Comparison of ENCODE assay signal across 8 cellular contexts in genomic region chr4:73446336-73446938, GRCh38. TPM values are rescaled to one million over a fixed set of nuclear protein-coding genes. Genes with fewer than 3 reads are reported as not detected.
DNase-seq lines count a peak whose midpoint lies in the region; ATAC-seq, FAIRE-seq and TF ChIP-seq lines count a peak whose summit lies in the region.

No MANE protein-coding gene starts in this region.

- no peaks in the 10 kb centered on the region for H4K20me1 ChIP-seq in PC-9 (ENCODE audit: insufficient read depth)
- no peaks in the 10 kb centered on the region for H4K20me1 ChIP-seq in osteoblast (ENCODE audit: insufficient read depth, low read length)

- H2AFZ ChIP-seq in PC-9, result no peak overlapping the region
- H2AFZ ChIP-seq in osteoblast (ENCODE audit: low read length), result no peak overlapping the region

- peaks cover 10% of the 10 kb centered on the region for H3K4me1 Mint-ChIP-seq in endothelial cell (ENCODE audit: unreplicated experiment)

- H3K79me2 ChIP-seq in PC-9 (ENCODE audit: low read depth), result no peaks in the 10 kb centered on the region
- no peaks in the 10 kb centered on the region for H3K79me2 ChIP-seq in osteoblast (ENCODE audit: insufficient read depth, low read length)

- H3K9me3 Mint-ChIP-seq in endothelial cell (ENCODE audit: unreplicated experiment), result no peaks in the 10 kb centered on the region

- no peak overlapping the region for H3K4me3 ChIP-seq in right atrium auricular region
- no peak overlapping the region for H3K4me3 ChIP-seq in PC-9
- H3K4me3 ChIP-seq in osteoblast (ENCODE audit: insufficient read depth, low read length), result no peak overlapping the region
- no peak overlapping the region for H3K4me3 ChIP-seq in ovary

- peak; percentile 98 for ATAC-seq in GM21717 (IDR thresholded peaks at IDR 0.05; ENCODE audit: unreplicated experiment)

- H3K4me2 ChIP-seq in PC-9 (no peak overlapping the region), osteoblast (ENCODE audit: insufficient read depth, low read length) (no peak overlapping the region)

- H3K27ac ChIP-seq in right atrium auricular region (no peak overlapping the region), PC-9 (no peak overlapping the region), osteoblast (ENCODE audit: low read depth, low read length) (no peak overlapping the region), ovary (no peak overlapping the region)

- no peak for TF ChIP-seq POLR2A in ovary (IDR thresholded peaks at IDR 0.05)

- H3K27me3 Mint-ChIP-seq in endothelial cell (ENCODE audit: unreplicated experiment), result no peaks in the 10 kb centered on the region

- intact Hi-C loops in cardiac septum (cut with DNase I) (no loop called here), PC-9 (cut with micrococcal nuclease; ENCODE audit: unreplicated experiment) (no loop called here), ovary (cut with DNase I) (no loop called here)

- no peaks in the 10 kb centered on the region for H3F3A ChIP-seq in PC-9 (ENCODE audit: insufficient read depth, low read depth)

- no peaks in the 10 kb centered on the region for H3K9me2 ChIP-seq in PC-9 (ENCODE audit: insufficient read depth)

- CTCF ChIA-PET in PC-9 (lab: Charles Lee), result no interaction called here

- WGBS in ovary, 3 donors, result 61 to 77% (median 74%) methylated on average over 4 of the region's 4 CpGs

- H3K36me3 ChIP-seq in right atrium auricular region (no peaks in the 10 kb centered on the region), PC-9 (ENCODE audit: low read depth) (no peaks in the 10 kb centered on the region), osteoblast (ENCODE audit: insufficient read depth, low read length) (no peaks in the 10 kb centered on the region), ovary (no peaks in the 10 kb centered on the region)

- no peak overlapping the region for H3K4me3 Mint-ChIP-seq in endothelial cell (ENCODE audit: unreplicated experiment)

- H3K4me1 ChIP-seq in right atrium auricular region, result no peaks in the 10 kb centered on the region
- H3K4me1 ChIP-seq in PC-9 (replicated peaks; ENCODE audit: insufficient read depth), result no peaks in the 10 kb centered on the region
- peaks cover 24% of the 10 kb centered on the region for H3K4me1 ChIP-seq in osteoblast (ENCODE audit: insufficient read depth, low read length)
- peaks cover 7% of the 10 kb centered on the region for H3K4me1 ChIP-seq in ovary (ENCODE audit: insufficient read depth)

- H3K36me3 Mint-ChIP-seq in endothelial cell (ENCODE audit: low read depth, unreplicated experiment), result no peaks in the 10 kb centered on the region

- DNase-seq in right atrium auricular region (ENCODE audit: low spot score), result no peak
- DNase-seq in cardiac septum (ENCODE audit: low spot score), result no peak
- peak; percentile 10 for DNase-seq in HTR-8/SVneo (ENCODE audit: insufficient read length, low spot score)
- peak in 1 of 2 experiments; percentile 40 for DNase-seq in PC-9
- peak; percentile 15 for DNase-seq in endothelial cell (ENCODE audit: low spot score)
- DNase-seq in osteoblast (ENCODE audit: insufficient read length, low spot score, missing footprints), result no peak
- no peak for DNase-seq in ovary

- no TSS peak for BruUV-seq in PC-9 (replicated peaks; lab: Mats Ljungman, UMichigan)

- no peak for TF ChIP-seq EP300 in ovary (IDR thresholded peaks at IDR 0.05)

- H3K9me3 ChIP-seq in right atrium auricular region (no peaks in the 10 kb centered on the region), PC-9 (ENCODE audit: insufficient read depth, low read depth) (no peaks in the 10 kb centered on the region), osteoblast (ENCODE audit: low read depth, low read length) (no peaks in the 10 kb centered on the region), ovary (no peaks in the 10 kb centered on the region)

- POLR2A ChIA-PET in PC-9 (lab: Charles Lee; ENCODE audit: unreplicated experiment), result no interaction called here

- H3K27ac Mint-ChIP-seq in endothelial cell (ENCODE audit: unreplicated experiment), result no peak overlapping the region

- H3K27me3 ChIP-seq in right atrium auricular region (no peaks in the 10 kb centered on the region), PC-9 (ENCODE audit: insufficient read depth, low read depth) (no peaks in the 10 kb centered on the region), osteoblast (ENCODE audit: insufficient read depth, low read length) (peaks cover 12% of the 10 kb centered on the region), ovary (no peaks in the 10 kb centered on the region)

- no peak for FAIRE-seq in HTR-8/SVneo (lab: Jason Lieb, UNC)

- TF ChIP-seq CTCF in right atrium auricular region (IDR thresholded peaks at IDR 0.05) (peak; percentile 16 to 61), PC-9 (conservative IDR thresholded peaks at IDR 0.05) (peak; percentile 73), endothelial cell (IDR thresholded peaks at IDR 0.05; ENCODE audit: unreplicated experiment) (peak; percentile 81), osteoblast (IDR thresholded peaks at IDR 0.05; ENCODE audit: extremely low read depth, low read depth, low read length) (peak; percentile 83), ovary (IDR thresholded peaks at IDR 0.05) (no peak)

RNA-seq across cellular contexts. Expression of gene AFP, which starts 10.4 kb away (rescaled TPM):
- total RNA-seq in right atrium auricular region, result not detected
- total RNA-seq in cardiac septum, result not detected
- total RNA-seq in PC-9 (2021), result 0.92 and 1.7 TPM in 2 replicates
- not detected for total RNA-seq in endothelial cell (ENCODE audit: unreplicated experiment)
- total RNA-seq in osteoblast, result not detected in 2 replicates
- 1 to 10 TPM in 1 of 7 donors, under 1 TPM in 2, not detected in 4; 0.32 to 2.8 (median 0.62) TPM for total RNA-seq in ovary
- under 1 TPM in 1 of 2 donors, not detected in 1; 0.17 TPM for polyA plus RNA-seq in ovary

RNA-seq across cellular contexts. Expression of gene AFM, which starts 35.1 kb away (rescaled TPM):
- total RNA-seq in right atrium auricular region (not detected), cardiac septum (not detected), PC-9 (2021) (not detected in 2 replicates), endothelial cell (ENCODE audit: unreplicated experiment) (0.64 TPM), osteoblast (not detected in 2 replicates), ovary (under 1 TPM in 1 of 7 donors, not detected in 6; 0.15 TPM)
- not detected for polyA plus RNA-seq in ovary

RNA-seq across cellular contexts. Expression of gene ALB, which starts 42.4 kb away (rescaled TPM):
- under 1 TPM in 1 of 2 donors, not detected in 1; 0.41 TPM for total RNA-seq in right atrium auricular region
- not detected for total RNA-seq in cardiac septum
- total RNA-seq in PC-9 (2021), result not detected in 2 replicates
- total RNA-seq in endothelial cell (ENCODE audit: unreplicated experiment), result 0.64 TPM
- total RNA-seq in osteoblast, result under 0.01 TPM in 1 of 2 replicates, not detected in the other
- 10 to 100 TPM in 2 of 7 donors, 1 to 10 TPM in 3, under 1 TPM in 1, not detected in 1; 0.46 to 55.0 (median 4.6) TPM for total RNA-seq in ovary
- under 1 TPM; 0.18 to 0.20 TPM for polyA plus RNA-seq in ovary

Comparison
In these comparisons a context has a peak if more than half of its experiments do, and no peak if none do; other contexts are left out.
1. DNase-seq: peak in HTR-8/SVneo (single experiment) and endothelial cell (single experiment); none in right atrium auricular region (single experiment), cardiac septum (single experiment), osteoblast (single experiment) and ovary (0 of 5).
2. CTCF ChIP-seq: peak in right atrium auricular region (2 of 2), PC-9 (single experiment), endothelial cell (single experiment) and osteoblast (single experiment); none in ovary (0 of 3).